Comparison of ENCODE assay signal across 8 cellular contexts in the genomic region with DNA sequence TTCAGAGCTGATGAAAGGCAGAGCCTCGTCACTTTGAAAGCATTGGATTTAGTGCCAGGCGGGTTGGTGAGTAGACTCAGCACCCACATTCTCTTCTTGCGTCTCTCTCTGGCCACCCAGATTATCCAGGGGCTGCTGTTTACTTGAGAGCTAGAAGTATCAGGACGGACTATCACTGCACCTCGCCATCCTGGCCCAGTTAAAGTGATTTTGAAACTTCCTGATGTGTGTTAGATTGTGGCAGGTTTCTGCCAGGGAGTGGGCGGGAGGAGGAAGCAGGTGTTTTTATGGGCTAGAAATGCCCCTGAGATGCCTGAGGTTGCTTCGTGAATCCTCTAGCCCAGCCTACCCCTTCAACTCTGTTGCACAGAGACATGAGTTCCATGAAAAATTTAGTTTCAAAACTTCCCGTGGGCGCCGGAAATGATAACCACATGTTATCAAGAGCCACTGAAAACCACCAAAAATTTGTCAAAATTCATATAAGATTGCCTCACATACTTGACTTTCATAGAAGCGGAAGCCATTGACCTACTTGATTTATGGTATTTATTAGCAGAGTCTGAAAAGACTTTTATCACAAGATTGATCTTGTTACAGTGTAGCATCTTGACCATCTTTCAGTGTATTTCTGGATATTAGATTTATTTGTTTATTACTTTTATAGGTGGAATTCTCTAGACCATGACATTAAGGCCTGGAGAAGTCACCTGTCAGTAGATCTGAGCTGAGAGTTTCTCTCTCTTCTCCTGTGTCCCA.
A peak's percentile ranks its signal among the peaks of the same experiment; 100 is the strongest.
DNase-seq lines count a peak whose midpoint lies in the region; ATAC-seq and TF ChIP-seq lines count a peak whose summit lies in the region.

No MANE protein-coding gene starts in this region.

- TF ChIP-seq EP300 in sigmoid colon (IDR thresholded peaks at IDR 0.05), result no peak

- H3K4me1 ChIP-seq in sigmoid colon, result peaks cover 0 to 30% (median 15%) of the 10 kb centered on the region in 4 donors

- no peaks in the 10 kb centered on the region for H3K27me3 Mint-ChIP-seq in CD4-positive, alpha-beta T cell
- no peaks in the 10 kb centered on the region for H3K27me3 Mint-ChIP-seq in activated T-helper 2 cell treated with anti-CD3 and anti-CD28 coated beads, Interferon-gamma antibody, Interleukin-2, Interleukin-4, amounts not matched to agents 10 μg/mL and 5 μg/mL and 100 μg/mL, durations not matched to agents 14 hours and 24 hours and 36 hours (ENCODE audit: low read depth)

- no peak for TF ChIP-seq POLR2A in sigmoid colon (IDR thresholded peaks at IDR 0.05)

- peak overlapping the region; percentile 99 for H3K27ac Mint-ChIP-seq in CD4-positive, alpha-beta T cell
- peak overlapping the region; percentile 36 for H3K27ac Mint-ChIP-seq in activated T-helper 2 cell treated with anti-CD3 and anti-CD28 coated beads, Interferon-gamma antibody, Interleukin-2, Interleukin-4, amounts not matched to agents 10 μg/mL and 5 μg/mL and 100 μg/mL, durations not matched to agents 14 hours and 24 hours and 36 hours

- intact Hi-C loops in CD4-positive, alpha-beta T cell (cut with DNase I, micrococcal nuclease), result loop anchor here in 1 of 2 experiments (2.0 to 10.0 kb wide), 2 partner anchors 221 to 499 kb away; no protein-coding TSS in a partner anchor
- intact Hi-C loops in activated T-helper 2 cell treated with anti-CD3 and anti-CD28 coated beads, Interferon-gamma antibody, Interleukin-2, Interleukin-4, amounts not matched to agents 10 μg/mL and 5 μg/mL and 100 μg/mL, durations not matched to agents 14 hours and 24 hours and 36 hours (cut with micrococcal nuclease), result loop anchor here (1.0 to 10.0 kb wide), 6 partner anchors 28 to 497 kb away; no protein-coding TSS in a partner anchor
- intact Hi-C loops in sigmoid colon (cut with DNase I), result no loop called here

- peak overlapping the region; percentile 67 for H3K4me3 Mint-ChIP-seq in CD4-positive, alpha-beta T cell
- H3K4me3 Mint-ChIP-seq in activated T-helper 2 cell treated with anti-CD3 and anti-CD28 coated beads, Interferon-gamma antibody, Interleukin-2, Interleukin-4, amounts not matched to agents 10 μg/mL and 5 μg/mL and 100 μg/mL, durations not matched to agents 14 hours and 24 hours and 36 hours (ENCODE audit: low read depth), result no peak overlapping the region

- no peaks in the 10 kb centered on the region for H3K9me3 ChIP-seq in CD4-positive, alpha-beta T cell (ENCODE audit: control insufficient read depth, low read length)
- no peaks in the 10 kb centered on the region for H3K9me3 ChIP-seq in sigmoid colon

- peak; percentile 37 for ATAC-seq in CD4-positive, alpha-beta T cell (ENCODE audit: poor library complexity)
- ATAC-seq in HG03342 (IDR thresholded peaks at IDR 0.05; ENCODE audit: unreplicated experiment), result no peak

- H3K9me3 Mint-ChIP-seq in CD4-positive, alpha-beta T cell, result no peaks in the 10 kb centered on the region
- no peaks in the 10 kb centered on the region for H3K9me3 Mint-ChIP-seq in activated T-helper 2 cell treated with anti-CD3 and anti-CD28 coated beads, Interferon-gamma antibody, Interleukin-2, Interleukin-4, amounts not matched to agents 10 μg/mL and 5 μg/mL and 100 μg/mL, durations not matched to agents 14 hours and 24 hours and 36 hours

- H3K36me3 ChIP-seq in sigmoid colon, result no peaks in the 10 kb centered on the region

- H3K36me3 Mint-ChIP-seq in CD4-positive, alpha-beta T cell (ENCODE audit: low read depth), result no peaks in the 10 kb centered on the region
- no peaks in the 10 kb centered on the region for H3K36me3 Mint-ChIP-seq in activated T-helper 2 cell treated with anti-CD3 and anti-CD28 coated beads, Interferon-gamma antibody, Interleukin-2, Interleukin-4, amounts not matched to agents 10 μg/mL and 5 μg/mL and 100 μg/mL, durations not matched to agents 14 hours and 24 hours and 36 hours (ENCODE audit: low read depth)

- 45 to 79% methylated on average over 11 of the region's 11 CpGs for WGBS in sigmoid colon, 2 donors

- H3K27me3 ChIP-seq in CD4-positive, alpha-beta T cell (ENCODE audit: control insufficient read depth, insufficient read depth, low read length), result no peaks in the 10 kb centered on the region
- no peaks in the 10 kb centered on the region for H3K27me3 ChIP-seq in sigmoid colon

- peak; percentile 15 to 47 (median 32) for DNase-seq in CD4-positive, alpha-beta T cell
- DNase-seq in MV-4-11 (lab: John Stamatoyannopoulos, UW), result peak; percentile 89
- peak; percentile 31 for DNase-seq in activated T-helper 2 cell treated with anti-CD3 and anti-CD28 coated beads, Interferon-gamma antibody, Interleukin-2, Interleukin-4, amounts not matched to agents 10 μg/mL and 5 μg/mL and 100 μg/mL, durations not matched to agents 14 hours and 24 hours and 36 hours (ENCODE audit: low spot score)
- DNase-seq in sigmoid colon, result no peak
- no peak for DNase-seq in RPMI8226
- DNase-seq in NCI-H2029 treated with DMSO at 0.1 percent for 48 hours (lab: John Stamatoyannopoulos, UW), result no peak
- no peak for DNase-seq in midbrain (lab: John Stamatoyannopoulos, UW)

- peak overlapping the region; percentile 75 for H3K27ac ChIP-seq in CD4-positive, alpha-beta T cell (ENCODE audit: low read depth, low read length)
- peak overlapping the region; percentile 5 to 52 (median 40) for H3K27ac ChIP-seq in sigmoid colon

- no peak for TF ChIP-seq CTCF in CD4-positive, alpha-beta T cell (IDR thresholded peaks at IDR 0.05)
- no peak for TF ChIP-seq CTCF in sigmoid colon (IDR thresholded peaks at IDR 0.05)

- peaks cover 83% of the 10 kb centered on the region for H3K4me1 Mint-ChIP-seq in CD4-positive, alpha-beta T cell (ENCODE audit: low read depth)
- H3K4me1 Mint-ChIP-seq in activated T-helper 2 cell treated with anti-CD3 and anti-CD28 coated beads, Interferon-gamma antibody, Interleukin-2, Interleukin-4, amounts not matched to agents 10 μg/mL and 5 μg/mL and 100 μg/mL, durations not matched to agents 14 hours and 24 hours and 36 hours (ENCODE audit: low read depth), result peaks cover 58% of the 10 kb centered on the region

- CTCF ChIA-PET in CD4-positive, alpha-beta T cell (lab: Charles Lee), result interaction anchor here (1.2 kb wide), 1 partner anchor 25 kb away, joined by 3 read pairs; no protein-coding TSS in a partner anchor

- POLR2A ChIA-PET in CD4-positive, alpha-beta T cell (lab: Charles Lee), result interaction anchor here (0.6 to 5.7 kb wide), 9 partner anchors 10 to 861 kb away, joined by 3 to 107 read pairs (median 22); partner anchors contain the start of gene ZFP36L1

- no peak overlapping the region for H3K4me3 ChIP-seq in sigmoid colon

Comparison
In these comparisons a context has a peak if more than half of its experiments do, and no peak if none do; other contexts are left out.
1. DNase-seq: peak in CD4-positive, alpha-beta T cell (10 of 10), MV-4-11 (single experiment) and activated T-helper 2 cell treated with anti-CD3 and anti-CD28 coated beads, Interferon-gamma antibody, Interleukin-2, Interleukin-4, amounts not matched to agents 10 μg/mL and 5 μg/mL and 100 μg/mL, durations not matched to agents 14 hours and 24 hours and 36 hours (single experiment); none in sigmoid colon (single experiment), RPMI8226 (single experiment), NCI-H2029 treated with DMSO at 0.1 percent for 48 hours (single experiment) and midbrain (single experiment).